12 cellular contexts compared by ENCODE assay signal in genomic region chr12:50930477-50930876, GRCh38. TPM values are rescaled to one million over a fixed set of nuclear protein-coding genes. Genes with fewer than 3 reads are reported as not detected.
DNase-seq lines count a peak whose midpoint lies in the region; ATAC-seq and TF ChIP-seq lines count a peak whose summit lies in the region.
"Not testable (repeated sequence)": the region's sequence is repeated elsewhere in the genome, so short reads cannot be mapped to it uniquely, and the experiment has no call there.
"Had no signal": no experiment of that assay in that cellular context is flagged by ENCODE, and none has a peak within 500 bp of the region (broad histone marks: within the 10 kb centered on the region; RNA-seq: fewer than 3 reads in every experiment).

No MANE protein-coding gene starts in this region.

- peak overlapping the region; percentile 73 for H2BK5ac ChIP-seq in trophoblast cell (ENCODE audit: low read depth, low read length, poor library complexity)

- peak overlapping the region; percentile 76 for H3K18ac ChIP-seq in trophoblast cell (ENCODE audit: low read length)

- not testable (repeated sequence) for H2AK5ac ChIP-seq in trophoblast cell (ENCODE audit: low read length)

- H3K27ac Mint-ChIP-seq in GM23338: peak overlapping the region; percentile 23; the same call in 1 of the 2 replicates
- H3K27ac Mint-ChIP-seq in activated CD4-positive, alpha-beta T cell treated with anti-CD3 and anti-CD28 coated beads for 36 hours; activated T-helper 17 cell treated with anti-CD3 and anti-CD28 coated beads, Interleukin-2, amount 50 U/mL, for 72 hours: not testable (repeated sequence)

- peaks cover 21% of the 10 kb centered on the region for H3K36me3 Mint-ChIP-seq in GM23338 (ENCODE audit: low read depth)
- not testable (repeated sequence) for H3K36me3 Mint-ChIP-seq in activated CD4-positive, alpha-beta T cell treated with anti-CD3 and anti-CD28 coated beads for 36 hours (ENCODE audit: low read depth); activated T-helper 17 cell treated with anti-CD3 and anti-CD28 coated beads, Interleukin-2, amount 50 U/mL, for 72 hours (ENCODE audit: low read depth)

- H3K27me3 ChIP-seq in GM23338 (ENCODE audit: insufficient read depth); liver (ENCODE audit: control insufficient read depth in 4 of 4, insufficient read depth in 4 of 4, low read length in 3 of 4); trophoblast cell (ENCODE audit: insufficient read depth, low read length): not testable (repeated sequence)

- H2AFZ ChIP-seq in GM23338: not testable (repeated sequence)
- H2AFZ ChIP-seq in trophoblast cell (ENCODE audit: insufficient read depth, low read length, poor library complexity): peak overlapping the region; percentile 45

- not testable (repeated sequence) for H4K8ac ChIP-seq in trophoblast cell (ENCODE audit: low read depth, low read length)

- not testable (repeated sequence) for H3K9me2 ChIP-seq in GM23338 (ENCODE audit: insufficient read depth)

- ATAC-seq in GM23338; activated CD4-positive, alpha-beta T cell treated with anti-CD3 and anti-CD28 coated beads for 36 hours: not testable (repeated sequence)
- ATAC-seq in activated T-helper 17 cell treated with anti-CD3 and anti-CD28 coated beads, Interleukin-2, amount 50 U/mL, for 72 hours (replicated peaks): peak; percentile 80

- H3K4me3 ChIP-seq in GM23338; epithelial cell of proximal tubule (ENCODE audit: low read depth, low read length); liver (ENCODE audit: low read depth in 1 of 3, low read length in 3 of 3); trophoblast cell (ENCODE audit: low read depth, low read length): not testable (repeated sequence)

- H2BK120ac ChIP-seq in trophoblast cell (ENCODE audit: insufficient read depth, low read length, poor library complexity): not testable (repeated sequence)

- H4K12ac ChIP-seq in trophoblast cell (ENCODE audit: low read depth, low read length): not testable (repeated sequence)

- H3K9me3 Mint-ChIP-seq in GM23338; activated CD4-positive, alpha-beta T cell treated with anti-CD3 and anti-CD28 coated beads for 36 hours (ENCODE audit: low read depth); activated T-helper 17 cell treated with anti-CD3 and anti-CD28 coated beads, Interleukin-2, amount 50 U/mL, for 72 hours: not testable (repeated sequence)

- peaks cover 63% of the 10 kb centered on the region for H3K4me1 ChIP-seq in GM23338 (ENCODE audit: insufficient read depth)
- peaks cover 16 to 81% (median 67%) of the 10 kb centered on the region in 4 donors for H3K4me1 ChIP-seq in liver (ENCODE audit: control insufficient read depth in 4 of 4, insufficient read depth in 4 of 4, low read length in 3 of 4)
- H3K4me1 ChIP-seq in trophoblast cell (ENCODE audit: control insufficient read depth in 1 of 2, insufficient read depth in 2 of 2, low read length in 2 of 2): peaks cover 22 to 34% of the 10 kb centered on the region in 2 experiments

- not testable (repeated sequence) for H3K4me3 Mint-ChIP-seq in GM23338; activated CD4-positive, alpha-beta T cell treated with anti-CD3 and anti-CD28 coated beads for 36 hours; activated T-helper 17 cell treated with anti-CD3 and anti-CD28 coated beads, Interleukin-2, amount 50 U/mL, for 72 hours

- H4K91ac ChIP-seq in trophoblast cell (ENCODE audit: low read depth, low read length): peak overlapping the region; percentile 64

- H3K4me2 ChIP-seq in GM23338; trophoblast cell (ENCODE audit: low read length): not testable (repeated sequence)

- not testable (repeated sequence) for TF ChIP-seq CTCF in GM23338 (conservative IDR thresholded peaks at IDR 0.05; ENCODE audit: low read depth in 2 of 2); epithelial cell of proximal tubule (conservative IDR thresholded peaks at IDR 0.05; ENCODE audit: low read depth, low read length); liver (IDR thresholded peaks at IDR 0.05; ENCODE audit: low read depth, low read length, missing input control)

- peaks cover 44% of the 10 kb centered on the region for H3K79me2 ChIP-seq in GM23338 (replicated peaks; ENCODE audit: insufficient read depth)
- not testable (repeated sequence) for H3K79me2 ChIP-seq in trophoblast cell (ENCODE audit: control insufficient read depth, insufficient read depth, low read length, poor library complexity)

- H3K27ac ChIP-seq in GM23338 (ENCODE audit: low read depth) (peak overlapping the region; percentile 53; the same call in 1 of the 2 replicates), liver (ENCODE audit: low read depth in 1 of 2, low read length in 2 of 2) (peak overlapping the region; percentile 28 to 55), trophoblast cell (ENCODE audit: low read depth, low read length) (peak overlapping the region; percentile 56)

- CTCF ChIA-PET in activated CD4-positive, alpha-beta T cell treated with anti-CD3 and anti-CD28 coated beads for 36 hours (lab: Charles Lee): not testable (repeated sequence)

- H4K20me1 ChIP-seq in GM23338 (replicated peaks; ENCODE audit: insufficient read depth): not testable (repeated sequence)

- not testable (repeated sequence) for TF ChIP-seq RAD21 in liver (IDR thresholded peaks at IDR 0.05)

- H3K9ac ChIP-seq in liver (ENCODE audit: low read depth in 1 of 2, low read length in 2 of 2); trophoblast cell (ENCODE audit: low read length): not testable (repeated sequence)

- H3K4ac ChIP-seq in trophoblast cell (ENCODE audit: low read depth, low read length): not testable (repeated sequence)

- peaks cover 25% of the 10 kb centered on the region for H3K79me1 ChIP-seq in trophoblast cell (ENCODE audit: low read length)

- H3K27me3 Mint-ChIP-seq in GM23338 (ENCODE audit: insufficient read depth, low read depth, poor library complexity); activated CD4-positive, alpha-beta T cell treated with anti-CD3 and anti-CD28 coated beads for 36 hours; activated T-helper 17 cell treated with anti-CD3 and anti-CD28 coated beads, Interleukin-2, amount 50 U/mL, for 72 hours: not testable (repeated sequence)

- H3F3A ChIP-seq in GM23338 (replicated peaks; ENCODE audit: low read depth): not testable (repeated sequence)

- intact Hi-C loops in activated CD4-positive, alpha-beta T cell treated with anti-CD3 and anti-CD28 coated beads for 36 hours (cut with DNase I, micrococcal nuclease): not testable (repeated sequence)

- not testable (repeated sequence) for H3K9me3 ChIP-seq in liver (ENCODE audit: control insufficient read depth in 4 of 4, low read length in 3 of 4); trophoblast cell (ENCODE audit: insufficient read depth, low read depth, low read length)

- H3K14ac ChIP-seq in trophoblast cell (ENCODE audit: low read length): not testable (repeated sequence)

- POLR2A ChIA-PET in activated CD4-positive, alpha-beta T cell treated with anti-CD3 and anti-CD28 coated beads for 36 hours (lab: Charles Lee): not testable (repeated sequence)

- DNase-seq in GM23338 (ENCODE audit: low spot score): not testable (repeated sequence)
- peak; percentile 34 for DNase-seq in activated CD4-positive, alpha-beta T cell treated with anti-CD3 and anti-CD28 coated beads for 36 hours
- DNase-seq in epithelial cell of proximal tubule (ENCODE audit: low read depth) (peak; percentile 71), trophoblast cell (peak; percentile 92 to 93)
- peak; percentile 31 for DNase-seq in stimulated activated CD4-positive, alpha-beta T cell treated with anti-CD3 and anti-CD28 coated beads, Interleukin-1b, Interleukin-23, amount 100 ng/mL, for 48 hours

- H2BK12ac ChIP-seq in trophoblast cell (ENCODE audit: low read length): not testable (repeated sequence)

- H3K4me1 Mint-ChIP-seq in GM23338: peaks cover 30% of the 10 kb centered on the region
- H3K4me1 Mint-ChIP-seq in activated CD4-positive, alpha-beta T cell treated with anti-CD3 and anti-CD28 coated beads for 36 hours: peaks cover 10% of the 10 kb centered on the region
- not testable (repeated sequence) for H3K4me1 Mint-ChIP-seq in activated T-helper 17 cell treated with anti-CD3 and anti-CD28 coated beads, Interleukin-2, amount 50 U/mL, for 72 hours

- WGBS in liver: 64% methylated on average over 12 of the region's 12 CpGs
- no CpG with 5 or more reads among the region's 12 CpGs for WGBS in trophoblast cell (ENCODE audit: extremely low coverage, insufficient coverage, insufficient read length)

- H3K23ac ChIP-seq in trophoblast cell (ENCODE audit: low read length): not testable (repeated sequence)

- H3K36me3 ChIP-seq in GM23338 (ENCODE audit: insufficient read depth); liver (ENCODE audit: control insufficient read depth in 4 of 4, insufficient read depth in 3 of 4, low read depth in 1 of 4, low read length in 3 of 4); trophoblast cell (ENCODE audit: control insufficient read depth in 1 of 2, insufficient read depth in 2 of 2, low read length in 2 of 2): not testable (repeated sequence)

RNA-seq across cellular contexts. Expression of gene HIGD1C, which starts 21.9 kb away (rescaled TPM):
- not detected in 2 replicates for total RNA-seq in GM23338 (2014; rRNA removed; shearing (Covaris generic))
- polyA plus RNA-seq in GM23338 (2016; fragmentation: Nextera tagmentation; extraction: Ambion mirVana): not detected in 2 replicates
- not detected for total RNA-seq in activated CD4-positive, alpha-beta T cell treated with anti-CD3 and anti-CD28 coated beads for 36 hours
- not detected for total RNA-seq in activated T-helper 17 cell treated with anti-CD3 and anti-CD28 coated beads, Interleukin-2, amount 50 U/mL, for 72 hours
- not detected in 2 replicates for total RNA-seq in epithelial cell of proximal tubule
- total RNA-seq in liver: not detected
- polyA plus RNA-seq in liver: not detected
- not detected in 2 replicates for polyA plus RNA-seq in trophoblast cell (2013)
- total RNA-seq: A172; CD4-positive, CD25-positive, alpha-beta regulatory T cell; G401; GM12878; H7 had no signal
- polyA plus RNA-seq: CD4-positive, CD25-positive, alpha-beta regulatory T cell; GM12878 had no signal
